In the genomic region with DNA sequence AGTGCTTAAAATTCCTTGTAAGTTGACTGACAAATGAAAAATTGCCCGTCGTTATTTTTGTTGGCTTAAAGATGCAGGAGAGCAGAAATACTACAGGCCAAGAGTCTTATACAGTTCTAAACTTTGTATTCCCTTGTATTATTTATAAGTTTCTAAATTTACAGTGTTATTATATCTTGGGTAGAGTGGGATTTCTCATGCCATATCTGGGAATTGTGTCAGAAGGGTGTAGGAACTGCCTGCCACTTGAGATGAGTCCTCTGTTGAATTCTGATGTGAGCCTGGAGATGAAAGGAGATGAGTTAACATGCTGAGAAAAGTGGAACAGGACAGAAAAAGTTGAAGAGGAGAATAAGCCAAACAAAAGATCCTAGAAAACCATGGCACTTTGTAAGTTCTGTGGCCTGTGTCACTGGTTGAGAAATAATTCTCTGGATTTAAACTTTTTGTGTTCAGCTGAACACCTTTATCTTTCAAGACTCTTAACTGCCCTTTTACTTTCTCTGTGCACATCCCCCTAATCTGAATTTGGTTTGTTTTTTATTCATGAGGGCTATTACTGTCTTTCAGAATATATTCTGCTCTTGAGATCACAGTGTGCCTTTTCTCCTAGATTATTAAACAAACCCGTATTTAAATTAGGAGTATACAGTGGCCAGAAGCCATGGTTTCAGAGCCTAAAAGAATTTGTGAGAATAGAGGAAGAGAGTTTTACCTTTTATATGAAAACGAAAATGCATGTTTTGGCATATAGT, we compare ENCODE assay signal across 9 cellular contexts. TPM values are rescaled to one million over a fixed set of nuclear protein-coding genes. Genes with fewer than 3 reads are reported as not detected.
A peak's percentile ranks its signal among the peaks of the same experiment; 100 is the strongest.
DNase-seq lines count a peak whose midpoint lies in the region; ATAC-seq and TF ChIP-seq lines count a peak whose summit lies in the region.
"Had no signal": no experiment of that assay in that cellular context is flagged by ENCODE, and none has a peak within 500 bp of the region (broad histone marks: within the 10 kb centered on the region; RNA-seq: fewer than 3 reads in every experiment).

No MANE protein-coding gene starts in this region.

- TF ChIP-seq RAD21 in SK-N-SH (IDR thresholded peaks at IDR 0.05; ENCODE audit: low read length) (no peak), liver (IDR thresholded peaks at IDR 0.05) (no peak)

- H3K4me3 ChIP-seq in SK-N-SH (ENCODE audit: low read depth in 2 of 2, low read length in 1 of 2) (peak overlapping the region; percentile 84 to 99), liver (ENCODE audit: low read depth in 1 of 3, low read length in 3 of 3) (peak overlapping the region; percentile 82 to 94 (median 93)), upper lobe of left lung (peak overlapping the region; percentile 13 to 81 (median 70))

- no peaks in the 10 kb centered on the region for H3F3A ChIP-seq in SK-N-SH (replicated peaks; ENCODE audit: insufficient read depth)

- peaks cover 63% of the 10 kb centered on the region for H3K79me2 ChIP-seq in SK-N-SH (ENCODE audit: insufficient read depth)

- TF ChIP-seq POLR2A in upper lobe of left lung (IDR thresholded peaks at IDR 0.05): no peak

- H3K9ac ChIP-seq in SK-N-SH: peak overlapping the region; percentile 77
- H3K9ac ChIP-seq in liver (ENCODE audit: low read depth in 1 of 2, low read length in 2 of 2): peak overlapping the region; percentile 33 to 95

- H3K27me3 ChIP-seq in SK-N-SH (ENCODE audit: insufficient read depth): no peaks in the 10 kb centered on the region
- no peaks in the 10 kb centered on the region for H3K27me3 ChIP-seq in liver (ENCODE audit: control insufficient read depth in 4 of 4, insufficient read depth in 4 of 4, low read length in 3 of 4)
- no peaks in the 10 kb centered on the region for H3K27me3 ChIP-seq in upper lobe of left lung

- peaks cover 13 to 17% of the 10 kb centered on the region in 2 experiments for H3K36me3 ChIP-seq in SK-N-SH (replicated peaks in 1 of 2; ENCODE audit: control insufficient read depth in 1 of 2, insufficient read depth in 2 of 2, low read length in 1 of 2)
- H3K36me3 ChIP-seq in liver (ENCODE audit: control insufficient read depth in 4 of 4, insufficient read depth in 3 of 4, low read depth in 1 of 4, low read length in 3 of 4): no peaks in the 10 kb centered on the region
- no peaks in the 10 kb centered on the region for H3K36me3 ChIP-seq in upper lobe of left lung

- no peak overlapping the region for H2AFZ ChIP-seq in SK-N-SH (ENCODE audit: low read depth)

- ATAC-seq in SK-N-SH treated with all-trans-retinoic acid at 6 μM for 48 hours (no peak), upper lobe of left lung (ENCODE audit: low FRiP score in 2 of 2) (no peak)
- ATAC-seq: stimulated activated naive CD8-positive, alpha-beta T cell treated with anti-CD3 and anti-CD28 coated beads, Interleukin-15, Interleukin-2, amounts not matched to agents 100 U/mL and 50 U/mL, for 24 hours had no signal

- TF ChIP-seq CTCF in SK-N-SH (IDR thresholded peaks at IDR 0.05) (no peak), liver (IDR thresholded peaks at IDR 0.05; ENCODE audit: low read depth, low read length, missing input control) (no peak), upper lobe of left lung (IDR thresholded peaks at IDR 0.05) (no peak)

- H3K4me2 ChIP-seq in SK-N-SH: peak overlapping the region; percentile 84

- H3K4me1 ChIP-seq in SK-N-SH (ENCODE audit: control insufficient read depth in 1 of 2, insufficient read depth in 2 of 2, low read depth in 1 of 2, low read length in 1 of 2) (peaks cover 16 to 20% of the 10 kb centered on the region in 2 experiments; a peak in 3 of 4 replicates), liver (ENCODE audit: control insufficient read depth in 4 of 4, insufficient read depth in 4 of 4, low read length in 3 of 4) (peaks cover 0 to 25% (median 15%) of the 10 kb centered on the region in 4 donors), upper lobe of left lung (peaks cover 45 to 61% (median 47%) of the 10 kb centered on the region in 4 donors)

- DNase-seq in SK-N-SH: no peak
- DNase-seq in astrocyte of the hippocampus (ENCODE audit: low read depth, low spot score): peak; percentile 29
- no peak for DNase-seq in upper lobe of left lung
- DNase-seq in cortex of kidney (lab: John Stamatoyannopoulos, UW): no peak
- no peak for DNase-seq in pons (ENCODE audit: low spot score)
- DNase-seq in D341Med (ENCODE audit: low spot score): no peak

- POLR2A ChIA-PET in SK-N-SH (lab: Yijun Ruan, JAX): no interaction called here

- H3K27ac ChIP-seq in SK-N-SH (ENCODE audit: low read depth in 2 of 2, low read length in 1 of 2): no peak overlapping the region
- peak overlapping the region in 1 of 2 donors; percentile 88 for H3K27ac ChIP-seq in liver (ENCODE audit: low read depth in 1 of 2, low read length in 2 of 2)
- H3K27ac ChIP-seq in upper lobe of left lung: peak overlapping the region; percentile 94 to 98 (median 96)

- H4K20me1 ChIP-seq in SK-N-SH (ENCODE audit: insufficient read depth): peaks cover 19% of the 10 kb centered on the region; the same call in 1 of the 2 replicates

- H3K9me3 ChIP-seq in SK-N-SH (no peaks in the 10 kb centered on the region), liver (ENCODE audit: control insufficient read depth in 4 of 4, low read length in 3 of 4) (no peaks in the 10 kb centered on the region), upper lobe of left lung (no peaks in the 10 kb centered on the region)

- H3K9me2 ChIP-seq in SK-N-SH: no peaks in the 10 kb centered on the region

- TF ChIP-seq EP300 in SK-N-SH (IDR thresholded peaks at IDR 0.05; ENCODE audit: borderline replicate concordance in 1 of 2, low read depth in 1 of 2, low read length in 1 of 2) (no peak), upper lobe of left lung (IDR thresholded peaks at IDR 0.05) (no peak)

- 31% methylated on average over 4 of the region's 4 CpGs for WGBS in SK-N-SH (ENCODE audit: low lambda C conversion rate)
- 30% methylated on average over 4 of the region's 4 CpGs for WGBS in liver
- WGBS in upper lobe of left lung, 2 donors: 12 to 19% methylated on average over 4 of the region's 4 CpGs

- CTCF ChIA-PET in SK-N-SH (lab: Yijun Ruan, JAX): interaction anchor here (1.1 to 1.2 kb wide), 2 partner anchors 10 to 207 kb away, joined by 3 read pairs; no protein-coding TSS in a partner anchor

TF ChIP-seq in SK-N-SH, 30 proteins besides CTCF, POLR2A, EP300 and RAD21 (continues in another document):
- TF ChIP-seq, protein P1, sequence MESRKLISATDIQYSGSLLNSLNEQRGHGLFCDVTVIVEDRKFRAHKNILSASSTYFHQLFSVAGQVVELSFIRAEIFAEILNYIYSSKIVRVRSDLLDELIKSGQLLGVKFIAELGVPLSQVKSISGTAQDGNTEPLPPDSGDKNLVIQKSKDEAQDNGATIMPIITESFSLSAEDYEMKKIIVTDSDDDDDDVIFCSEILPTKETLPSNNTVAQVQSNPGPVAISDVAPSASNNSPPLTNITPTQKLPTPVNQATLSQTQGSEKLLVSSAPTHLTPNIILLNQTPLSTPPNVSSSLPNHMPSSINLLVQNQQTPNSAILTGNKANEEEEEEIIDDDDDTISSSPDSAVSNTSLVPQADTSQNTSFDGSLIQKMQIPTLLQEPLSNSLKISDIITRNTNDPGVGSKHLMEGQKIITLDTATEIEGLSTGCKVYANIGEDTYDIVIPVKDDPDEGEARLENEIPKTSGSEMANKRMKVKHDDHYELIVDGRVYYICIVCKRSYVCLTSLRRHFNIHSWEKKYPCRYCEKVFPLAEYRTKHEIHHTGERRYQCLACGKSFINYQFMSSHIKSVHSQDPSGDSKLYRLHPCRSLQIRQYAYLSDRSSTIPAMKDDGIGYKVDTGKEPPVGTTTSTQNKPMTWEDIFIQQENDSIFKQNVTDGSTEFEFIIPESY (IDR thresholded peaks at IDR 0.05; ENCODE audit: borderline replicate concordance, low read depth): no peak

TF ChIP-seq in SK-N-SH treated with all-trans-retinoic acid at 6 μM for 48 hours, 23 proteins besides CTCF, POLR2A, EP300 and RAD21 (continues in another document):
- no peak for TF ChIP-seq ZFP30 (CRISPR knock-in tag; IDR thresholded peaks at IDR 0.05)
- TF ChIP-seq SNAI2 (CRISPR knock-in tag; IDR thresholded peaks at IDR 0.05): no peak
- no peak for TF ChIP-seq ZC3H10 (CRISPR knock-in tag; IDR thresholded peaks at IDR 0.05)
- TF ChIP-seq, protein P2, sequence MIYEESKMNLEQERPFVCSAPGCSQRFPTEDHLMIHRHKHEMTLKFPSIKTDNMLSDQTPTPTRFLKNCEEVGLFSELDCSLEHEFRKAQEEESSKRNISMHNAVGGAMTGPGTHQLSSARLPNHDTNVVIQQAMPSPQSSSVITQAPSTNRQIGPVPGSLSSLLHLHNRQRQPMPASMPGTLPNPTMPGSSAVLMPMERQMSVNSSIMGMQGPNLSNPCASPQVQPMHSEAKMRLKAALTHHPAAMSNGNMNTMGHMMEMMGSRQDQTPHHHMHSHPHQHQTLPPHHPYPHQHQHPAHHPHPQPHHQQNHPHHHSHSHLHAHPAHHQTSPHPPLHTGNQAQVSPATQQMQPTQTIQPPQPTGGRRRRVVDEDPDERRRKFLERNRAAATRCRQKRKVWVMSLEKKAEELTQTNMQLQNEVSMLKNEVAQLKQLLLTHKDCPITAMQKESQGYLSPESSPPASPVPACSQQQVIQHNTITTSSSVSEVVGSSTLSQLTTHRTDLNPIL (CRISPR knock-in tag; IDR thresholded peaks at IDR 0.05; ENCODE audit: low read depth): no peak

TF ChIP-seq in liver, 16 proteins besides CTCF, POLR2A, EP300 and RAD21 (continues in another document):
- TF ChIP-seq NR2F2 (IDR thresholded peaks at IDR 0.05): no peak
- TF ChIP-seq, protein P3, sequence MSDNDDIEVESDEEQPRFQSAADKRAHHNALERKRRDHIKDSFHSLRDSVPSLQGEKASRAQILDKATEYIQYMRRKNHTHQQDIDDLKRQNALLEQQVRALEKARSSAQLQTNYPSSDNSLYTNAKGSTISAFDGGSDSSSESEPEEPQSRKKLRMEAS (IDR thresholded peaks at IDR 0.05): no peak

RNA-seq across cellular contexts. Expression of a gene that starts 1.5 kb away (rescaled TPM):
- polyA plus RNA-seq in SK-N-SH (2012; rRNA removed) (14.0 and 17.5 TPM in 2 replicates), liver (1 to 10 TPM; 5.7 to 8.9 TPM)
- polyA plus RNA-seq in SK-N-SH (2012; cell fraction: cytosol; rRNA removed): 23.3 and 24.5 TPM in 2 replicates
- 10.0 and 13.0 TPM in 2 replicates for polyA plus RNA-seq in SK-N-SH (2012; cell fraction: nucleus; rRNA removed)
- total RNA-seq in liver (10 to 100 TPM; 14.4 to 14.6 TPM), upper lobe of left lung (100 to 1,000 TPM in 1 of 6 donors, 10 to 100 TPM in 5; 40.4 to 103 (median 54.5) TPM)

Comparison
In these comparisons a context has a peak if more than half of its experiments do, and no peak if none do; other contexts are left out.
1. H3K27ac ChIP-seq: peak in upper lobe of left lung (4 of 4); none in SK-N-SH (0 of 2).
2. Peak in every context shown above with its lines, with median percentiles within 50 percentile points of each other: H3K4me3 ChIP-seq.